10 cellular contexts compared by ENCODE assay signal in the genomic region with DNA sequence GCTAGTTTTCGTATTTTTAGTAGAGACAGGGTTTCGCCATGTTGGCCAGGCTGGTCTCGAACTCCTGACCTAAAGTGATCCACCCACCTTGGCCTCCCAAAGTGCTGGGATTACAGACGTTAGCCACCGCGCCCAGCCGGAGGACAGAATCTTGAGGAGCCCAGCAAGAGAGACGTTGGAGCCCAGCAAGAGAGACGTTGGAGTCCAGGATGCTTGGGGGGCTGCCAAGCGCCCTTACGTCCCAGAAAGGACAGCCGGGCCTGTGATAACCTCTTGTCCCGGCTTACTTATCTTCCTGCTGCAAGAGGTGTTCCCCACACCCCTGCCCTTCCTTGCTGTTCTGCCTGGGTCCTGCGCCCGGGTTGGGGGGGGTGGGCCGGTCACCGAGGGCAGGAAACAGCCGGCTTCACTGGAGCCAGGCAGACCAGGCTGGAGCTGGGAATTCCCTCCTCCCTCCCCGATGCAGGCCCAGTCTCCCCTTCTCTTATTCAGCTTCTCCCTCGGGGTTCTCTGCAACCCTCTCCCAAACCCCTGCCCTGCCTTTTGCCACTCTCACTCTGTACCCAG. TPM values are rescaled to one million over a fixed set of nuclear protein-coding genes. Genes with fewer than 3 reads are reported as not detected.
DNase-seq lines count a peak whose midpoint lies in the region; ATAC-seq and TF ChIP-seq lines count a peak whose summit lies in the region.
"Had no signal": no experiment of that assay in that cellular context is flagged by ENCODE, and none has a peak within 500 bp of the region (broad histone marks: within the 10 kb centered on the region; RNA-seq: fewer than 3 reads in every experiment).

No MANE protein-coding gene starts in this region.

- ATAC-seq in GM19397 (IDR thresholded peaks at IDR 0.05; ENCODE audit: unreplicated experiment): no peak

- peaks cover 40% of the 10 kb centered on the region for H3K79me2 ChIP-seq in neural progenitor cell (ENCODE audit: low read depth)

- no peak overlapping the region for H2AFZ ChIP-seq in neural progenitor cell (replicated peaks)

- peaks cover 10% of the 10 kb centered on the region for H3K4me1 ChIP-seq in neural progenitor cell

- POLR2A ChIA-PET in HEK293T (lab: Yijun Ruan, JAX): interaction anchor here (1.1 to 3.2 kb wide), 2 partner anchors 23 to 46 kb away, joined by 3 to 27 read pairs; partner anchors contain the start of genes SLC12A9 and SRRT

- H3K9ac ChIP-seq in neural progenitor cell: no peak overlapping the region

- no peaks in the 10 kb centered on the region for H3K36me3 ChIP-seq in neural progenitor cell

- CTCF ChIA-PET in HEK293T (lab: Yijun Ruan, JAX): no interaction called here

- peaks cover 26% of the 10 kb centered on the region for H3K4me1 Mint-ChIP-seq in neural progenitor cell

- TF ChIP-seq CTCF in GM20000 (IDR thresholded peaks at IDR 0.05; ENCODE audit: extremely low read depth, missing control alignments): no peak
- no peak for TF ChIP-seq CTCF in neural progenitor cell (IDR thresholded peaks at IDR 0.05)

- DNase-seq in GM20000 (ENCODE audit: low spot score): peak; percentile 17
- DNase-seq in glomerular endothelial cell (ENCODE audit: extremely low read depth, low read depth, low spot score): peak; percentile 82
- no peak for DNase-seq in neural progenitor cell (ENCODE audit: low spot score)
- DNase-seq in HEK293T (ENCODE audit: extremely low spot score): no peak
- no peak for DNase-seq in activated T-cell treated with anti-CD3 and anti-CD28 coated beads, Interleukin-2, amount 50 U/mL, for 1 hour
- DNase-seq: caudate nucleus, NCI-H510A treated with DMSO at 0.1 percent for 48 hours, T-cell had no signal

- peaks cover 3% of the 10 kb centered on the region for H3K36me3 Mint-ChIP-seq in neural progenitor cell
- H3K36me3 Mint-ChIP-seq: T-cell had no signal

- H3K9me3 Mint-ChIP-seq in neural progenitor cell: no peaks in the 10 kb centered on the region
- H3K9me3 Mint-ChIP-seq: T-cell had no signal

- no peaks in the 10 kb centered on the region for H3K27me3 ChIP-seq in neural progenitor cell

- peaks cover 20% of the 10 kb centered on the region for H3F3A ChIP-seq in neural progenitor cell (ENCODE audit: low read depth)

- H3K4me2 ChIP-seq in neural progenitor cell: peak overlapping the region; percentile 99

- H3K27me3 Mint-ChIP-seq in neural progenitor cell (ENCODE audit: insufficient read depth, low read depth): peaks cover 13% of the 10 kb centered on the region

- no peaks in the 10 kb centered on the region for H3K9me3 ChIP-seq in neural progenitor cell (ENCODE audit: low read depth)

- H3K27ac Mint-ChIP-seq in neural progenitor cell: no peak overlapping the region
- H3K27ac Mint-ChIP-seq: T-cell had no signal

- H3K4me3 Mint-ChIP-seq in neural progenitor cell: peak overlapping the region; percentile 98

- peak overlapping the region; percentile 100 for H3K4me3 ChIP-seq in neural progenitor cell

- H3K27ac ChIP-seq in neural progenitor cell: no peak overlapping the region
- H3K27ac ChIP-seq: C4-2B had no signal

- peaks cover 23% of the 10 kb centered on the region for H4K20me1 ChIP-seq in neural progenitor cell (ENCODE audit: low read depth)

TF ChIP-seq in HEK293T, 16 proteins besides CTCF, POLR2A, EP300 and RAD21:
- TF ChIP-seq FOXK2 (IDR thresholded peaks at IDR 0.05): no peak

RNA-seq across cellular contexts. Expression of gene EPHB4, which starts 1.9 kb away (rescaled TPM):
- 157 and 191 TPM in 2 replicates for total RNA-seq in glomerular endothelial cell
- total RNA-seq in neural progenitor cell (ENCODE audit: low replicate concordance): 66.5 and 106 TPM in 2 replicates

RNA-seq across cellular contexts. Expression of gene SLC12A9, which starts 23.3 kb away (rescaled TPM):
- total RNA-seq in glomerular endothelial cell (30.2 and 31.9 TPM in 2 replicates), neural progenitor cell (ENCODE audit: low replicate concordance) (3.5 and 18.6 TPM in 2 replicates)

RNA-seq across cellular contexts. Expression of gene TRIP6, which starts 38.0 kb away (rescaled TPM):
- 73.7 and 99.9 TPM in 2 replicates for total RNA-seq in glomerular endothelial cell
- total RNA-seq in neural progenitor cell (ENCODE audit: low replicate concordance): 14.9 and 49.5 TPM in 2 replicates

RNA-seq across cellular contexts. Expression of gene SRRT, which starts 45.7 kb away (rescaled TPM):
- total RNA-seq in glomerular endothelial cell: 71.4 and 79.4 TPM in 2 replicates
- total RNA-seq in neural progenitor cell (ENCODE audit: low replicate concordance): 60.4 and 108 TPM in 2 replicates

Comparison
In these comparisons a context has a peak if more than half of its experiments do, and no peak if none do; other contexts are left out.
1. DNase-seq: peak in GM20000 (single experiment) and glomerular endothelial cell (single experiment); none in neural progenitor cell (single experiment), HEK293T (single experiment) and activated T-cell treated with anti-CD3 and anti-CD28 coated beads, Interleukin-2, amount 50 U/mL, for 1 hour (single experiment).